In the genomic region with DNA sequence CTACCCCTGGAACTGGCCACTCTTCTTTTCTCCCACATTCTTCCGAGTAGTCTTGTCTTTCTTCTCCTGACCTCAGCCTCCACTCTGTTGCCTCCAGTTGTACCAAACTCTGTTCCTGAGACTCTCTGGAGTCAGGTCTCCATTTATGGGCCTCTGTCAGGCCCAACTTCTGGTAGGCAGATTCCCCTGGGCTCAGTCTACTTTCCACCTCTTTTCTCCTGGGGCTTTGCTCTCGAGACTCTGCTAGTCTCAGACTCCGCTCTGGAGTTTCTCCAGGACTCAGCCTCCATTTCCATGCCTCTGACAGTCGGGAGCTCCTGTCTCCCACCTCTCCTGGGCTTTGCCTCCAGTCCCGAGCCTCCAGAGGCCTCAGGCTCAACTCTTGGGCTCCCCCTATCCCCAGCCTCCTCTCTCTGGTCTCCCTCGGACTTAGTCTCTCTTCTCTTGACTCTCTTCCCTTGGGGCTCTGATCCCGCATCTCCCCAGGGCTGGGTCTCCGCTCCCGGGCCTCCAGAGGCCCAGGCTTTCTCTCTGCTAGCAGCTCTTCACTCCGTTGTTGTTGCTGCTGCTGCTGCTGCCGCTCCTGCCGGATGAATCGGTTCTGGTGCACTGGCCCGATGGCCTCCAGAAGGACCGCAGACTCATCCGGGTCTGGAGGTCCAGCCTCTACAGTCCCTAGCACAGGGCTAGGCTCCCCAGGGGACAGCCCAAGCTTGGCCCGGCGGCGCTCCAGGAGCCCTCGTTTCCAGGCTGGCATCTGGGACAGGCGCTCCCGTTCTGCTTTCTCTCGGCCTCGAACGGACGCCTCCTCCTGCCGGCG, we compare ENCODE assay signal across 8 cellular contexts. TPM values are rescaled to one million over a fixed set of nuclear protein-coding genes. Genes with fewer than 3 reads are reported as not detected.
DNase-seq lines count a peak whose midpoint lies in the region; ATAC-seq and TF ChIP-seq lines count a peak whose summit lies in the region.

No MANE protein-coding gene starts in this region.

- DNase-seq in Calu3 (no peak), MM.1S (peak; percentile 37), ascending aorta (ENCODE audit: low spot score in 2 of 2) (no peak), right lobe of liver (peak in 1 of 3 donors; percentile 62), tibial nerve (ENCODE audit: low spot score in 2 of 2) (no peak), NCI-H446 (lab: John Stamatoyannopoulos, UW) (no peak), NCI-H2081 treated with DMSO at 0.1 percent for 48 hours (lab: John Stamatoyannopoulos, UW) (no peak)

- H3K79me2 ChIP-seq in MM.1S (ENCODE audit: low read length) = peaks cover 71% of the 10 kb centered on the region

- no peaks in the 10 kb centered on the region for H3K27me3 ChIP-seq in MM.1S (replicated peaks; ENCODE audit: insufficient read depth, low read length)
- no peaks in the 10 kb centered on the region for H3K27me3 ChIP-seq in ascending aorta
- no peaks in the 10 kb centered on the region for H3K27me3 ChIP-seq in right lobe of liver
- no peaks in the 10 kb centered on the region for H3K27me3 ChIP-seq in tibial nerve

- H3K9me3 ChIP-seq in MM.1S (replicated peaks; ENCODE audit: insufficient read depth, low read length) = no peaks in the 10 kb centered on the region
- no peaks in the 10 kb centered on the region for H3K9me3 ChIP-seq in ascending aorta
- H3K9me3 ChIP-seq in right lobe of liver = no peaks in the 10 kb centered on the region
- no peaks in the 10 kb centered on the region for H3K9me3 ChIP-seq in tibial nerve

- CTCF ChIA-PET in Calu3 (lab: Charles Lee) = no interaction called here

- ATAC-seq in right lobe of liver = no peak
- ATAC-seq in HG03175 (IDR thresholded peaks at IDR 0.05; ENCODE audit: unreplicated experiment) = no peak

- peaks cover 87% of the 10 kb centered on the region for H3K4me1 Mint-ChIP-seq in Calu3 (ENCODE audit: low read depth, unreplicated experiment)

- peaks cover 29% of the 10 kb centered on the region for H3K4me1 ChIP-seq in MM.1S (ENCODE audit: low read length)
- H3K4me1 ChIP-seq in ascending aorta = peaks cover 12 to 45% of the 10 kb centered on the region in 2 donors
- peaks cover 0 to 43% (median 18%) of the 10 kb centered on the region in 4 donors for H3K4me1 ChIP-seq in right lobe of liver
- H3K4me1 ChIP-seq in tibial nerve = peaks cover 0 to 87% (median 65%) of the 10 kb centered on the region in 4 donors

- TSS peak; percentile 22 for BruUV-seq in Calu3 (replicated peaks; lab: Mats Ljungman, UMichigan)

- H3K4me3 Mint-ChIP-seq in Calu3 (ENCODE audit: low read depth, unreplicated experiment) = peak overlapping the region; percentile 78

- H3K27ac Mint-ChIP-seq in Calu3 (ENCODE audit: unreplicated experiment) = peak overlapping the region; percentile 89

- H3K9me2 ChIP-seq in MM.1S (replicated peaks; ENCODE audit: insufficient read depth, low read length) = no peaks in the 10 kb centered on the region

- 36% methylated on average over 21 of the region's 28 CpGs for WGBS in right lobe of liver (ENCODE audit: insufficient coverage, low coverage, low lambda C conversion rate, missing lambda C conversion rate)
- 10 to 12% methylated on average over 27 to 28 of the region's 28 CpGs for WGBS in tibial nerve, 2 donors

- no peaks in the 10 kb centered on the region for H3K27me3 Mint-ChIP-seq in Calu3 (ENCODE audit: unreplicated experiment)

- no peaks in the 10 kb centered on the region for H4K20me1 ChIP-seq in MM.1S (ENCODE audit: insufficient read depth, low read length)

- TF ChIP-seq POLR2A in right lobe of liver (IDR thresholded peaks at IDR 0.05) (no peak), tibial nerve (IDR thresholded peaks at IDR 0.05) (no peak)

- H3K36me3 ChIP-seq in MM.1S (replicated peaks; ENCODE audit: insufficient read depth, low read length) (no peaks in the 10 kb centered on the region), ascending aorta (peaks cover 4 to 5% of the 10 kb centered on the region in 2 donors), right lobe of liver (no peaks in the 10 kb centered on the region), tibial nerve (peaks cover 0 to 8% (median 0%) of the 10 kb centered on the region in 3 donors)

- peaks cover 52% of the 10 kb centered on the region for H3F3A ChIP-seq in MM.1S (ENCODE audit: insufficient read depth, low read length)

- H3K4me2 ChIP-seq in MM.1S (ENCODE audit: low read depth, low read length) = peak overlapping the region; percentile 91

- peak overlapping the region; percentile 56; the same call in 1 of the 2 replicates for H3K9ac ChIP-seq in MM.1S (ENCODE audit: low read length)

- TF ChIP-seq CTCF in Calu3 (IDR thresholded peaks at IDR 0.05; ENCODE audit: unreplicated experiment) (no peak), MM.1S (IDR thresholded peaks at IDR 0.05; ENCODE audit: low read length) (peak; percentile 29), ascending aorta (IDR thresholded peaks at IDR 0.05) (peak in 1 of 3 experiments; percentile 13), right lobe of liver (IDR thresholded peaks at IDR 0.05) (peak in 1 of 4 donors; percentile 8), tibial nerve (IDR thresholded peaks at IDR 0.05) (no peak)

- no peaks in the 10 kb centered on the region for H3K9me3 Mint-ChIP-seq in Calu3 (ENCODE audit: low read depth, unreplicated experiment)

- H3K27ac ChIP-seq in MM.1S (ENCODE audit: low read length) = peak overlapping the region; percentile 69; the same call in 1 of the 2 replicates
- H3K27ac ChIP-seq in ascending aorta = peak overlapping the region; percentile 99
- peak overlapping the region; percentile 87 to 96 (median 89) for H3K27ac ChIP-seq in right lobe of liver
- peak overlapping the region; percentile 97 to 99 (median 98) for H3K27ac ChIP-seq in tibial nerve

- intact Hi-C loops in Calu3 (cut with micrococcal nuclease; ENCODE audit: unreplicated experiment) = no loop called here
- intact Hi-C loops in ascending aorta (cut with DNase I) = no loop called here
- intact Hi-C loops in right lobe of liver (cut with DNase I) = no loop called here

- peaks cover 69% of the 10 kb centered on the region for H3K36me3 Mint-ChIP-seq in Calu3 (ENCODE audit: insufficient read depth, unreplicated experiment)

- no peak for TF ChIP-seq EP300 in tibial nerve (IDR thresholded peaks at IDR 0.05)

- H3K4me3 ChIP-seq in MM.1S (ENCODE audit: low read length) = peak overlapping the region; percentile 87
- H3K4me3 ChIP-seq in ascending aorta = peak overlapping the region; percentile 75 to 91
- peak overlapping the region; percentile 70 to 76 (median 75) for H3K4me3 ChIP-seq in right lobe of liver
- H3K4me3 ChIP-seq in tibial nerve = peak overlapping the region; percentile 73 to 92 (median 83)

- 0 out of 2 replicates have a peak overlapping the region, but pooled peaks have one; percentile 46 for H2AFZ ChIP-seq in MM.1S (ENCODE audit: low read length)

RNA-seq across cellular contexts. Expression of gene PPP1R18, which starts 1.1 kb away (rescaled TPM):
- 22.0 and 28.2 TPM in 2 replicates for total RNA-seq in Calu3 (2022)
- total RNA-seq in ascending aorta = 83.3 TPM
- 10 to 100 TPM in 4 of 6 experiments, 1 to 10 TPM in 2; 6.7 to 29.1 (median 12.9) TPM for total RNA-seq in right lobe of liver
- total RNA-seq in tibial nerve = 10 to 100 TPM; 26.6 to 48.0 (median 35.5) TPM

RNA-seq across cellular contexts. Expression of gene NRM, which starts 5.4 kb away (rescaled TPM):
- total RNA-seq in Calu3 (2022) (22.8 and 30.2 TPM in 2 replicates), ascending aorta (25.1 TPM), right lobe of liver (1 to 10 TPM; 1.2 to 2.7 (median 1.9) TPM), tibial nerve (10 to 100 TPM in 1 of 4 donors, 1 to 10 TPM in 3; 6.0 to 13.3 (median 6.9) TPM)

RNA-seq across cellular contexts. Expression of gene DHX16, which starts 12.6 kb away (rescaled TPM):
- 51.6 and 55.6 TPM in 2 replicates for total RNA-seq in Calu3 (2022)
- total RNA-seq in ascending aorta = 39.2 TPM
- total RNA-seq in right lobe of liver = 10 to 100 TPM; 12.3 to 17.8 (median 14.4) TPM
- 10 to 100 TPM; 22.7 to 40.2 (median 29.2) TPM for total RNA-seq in tibial nerve

RNA-seq across cellular contexts. Expression of gene MDC1, which starts 31.7 kb away (rescaled TPM):
- 62.4 and 66.6 TPM in 2 replicates for total RNA-seq in Calu3 (2022)
- total RNA-seq in ascending aorta = 27.1 TPM
- total RNA-seq in right lobe of liver = 10 to 100 TPM in 4 of 6 experiments, 1 to 10 TPM in 2; 8.8 to 15.5 (median 12.1) TPM
- 10 to 100 TPM; 21.3 to 36.0 (median 26.2) TPM for total RNA-seq in tibial nerve

RNA-seq across cellular contexts. Expression of gene TUBB, which starts 34.8 kb away (rescaled TPM):
- total RNA-seq in Calu3 (2022) (967 and 1,123 TPM in 2 replicates), ascending aorta (537 TPM), right lobe of liver (100 to 1,000 TPM; 150 to 268 (median 241) TPM), tibial nerve (100 to 1,000 TPM; 152 to 218 (median 207) TPM)
